ENCODE assay signal across 8 cellular contexts in genomic region chr2:148645135-148645924, GRCh38. TPM values are rescaled to one million over a fixed set of nuclear protein-coding genes. Genes with fewer than 3 reads are reported as not detected.
DNase-seq lines count a peak whose midpoint lies in the region; ATAC-seq and TF ChIP-seq lines count a peak whose summit lies in the region.

No MANE protein-coding gene starts in this region.

- peak overlapping the region; percentile 88 to 99 (median 96) for H3K27ac Mint-ChIP-seq in CD8-positive, alpha-beta memory T cell

- H3K4me3 ChIP-seq in CD8-positive, alpha-beta memory T cell (ENCODE audit: low read length): peak overlapping the region; percentile 85
- peak overlapping the region; percentile 96 for H3K4me3 ChIP-seq in lung

- 0 to 1% methylated on average over 64 to 80 of the region's 80 CpGs for whole genome bisulfite sequencing in lung, 2 donors

- no peaks in the 10 kb centered on the region for H3K36me3 ChIP-seq in CD8-positive, alpha-beta memory T cell (ENCODE audit: insufficient read depth, low read length)
- H3K36me3 ChIP-seq in lung (ENCODE audit: control insufficient read depth in 2 of 2, insufficient read depth in 2 of 2, low read length in 2 of 2): no peaks in the 10 kb centered on the region

- peak; percentile 90 to 95 (median 93) for DNase-seq in CD8-positive, alpha-beta memory T cell
- DNase-seq in HT-29 (ENCODE audit: low spot score) (peak; percentile 95), NK-92 (lab: John Stamatoyannopoulos, UW; ENCODE audit: unreplicated experiment) (peak; percentile 57), lung (ENCODE audit: low spot score) (peak; percentile 95)
- DNase-seq in activated CD8-positive, alpha-beta memory T cell treated with anti-CD3 and anti-CD28 coated beads for 24 hours: peak; percentile 99
- DNase-seq in effector CD4-positive, alpha-beta T cell: peak; percentile 92
- DNase-seq in stimulated activated CD4-positive, alpha-beta T cell treated with anti-CD3 and anti-CD28 coated beads, TNF-alpha, amount 100 ng/mL, for 24 hours (ENCODE audit: low read depth in 3 of 3): peak; percentile 90 to 91 (median 90)

- ATAC-seq in GM21360 (IDR thresholded peaks at IDR 0.05; ENCODE audit: unreplicated experiment): peak; percentile 47
- ATAC-seq in lung (ENCODE audit: insufficient read depth, low FRiP score): peak; percentile 88

- H3K9me3 ChIP-seq in CD8-positive, alpha-beta memory T cell (ENCODE audit: low read length): no peaks in the 10 kb centered on the region
- no peaks in the 10 kb centered on the region for H3K9me3 ChIP-seq in lung (ENCODE audit: control insufficient read depth in 2 of 2, insufficient read depth in 1 of 2, low read length in 1 of 2)

- POLR2A ChIA-PET in CD8-positive, alpha-beta memory T cell (lab: Charles Lee): interaction anchor here (0.6 to 2.2 kb wide), 17 partner anchors 9 to 625 kb away, joined by 3 to 36 read pairs (median 6); partner anchors contain the start of genes KIF5C, MBD5 and ORC4

- no peaks in the 10 kb centered on the region for H3K27me3 ChIP-seq in CD8-positive, alpha-beta memory T cell (ENCODE audit: insufficient read depth, low read length, poor library complexity, severe bottlenecking)
- H3K27me3 ChIP-seq in lung (ENCODE audit: control insufficient read depth, insufficient read depth): no peaks in the 10 kb centered on the region

- H3K9me3 Mint-ChIP-seq in CD8-positive, alpha-beta memory T cell: no peaks in the 10 kb centered on the region

- H3K27me3 Mint-ChIP-seq in CD8-positive, alpha-beta memory T cell: peaks cover 8 to 14% of the 10 kb centered on the region in 2 donors

- peaks cover 0 to 19% (median 2%) of the 10 kb centered on the region in 3 donors for H3K36me3 Mint-ChIP-seq in CD8-positive, alpha-beta memory T cell

- CTCF ChIA-PET in CD8-positive, alpha-beta memory T cell (lab: Charles Lee): interaction anchor here (0.6 to 3.3 kb wide), 6 partner anchors 11 to 625 kb away, joined by 3 to 10 read pairs (median 3); partner anchors contain the start of genes MBD5 and ORC4

- H3K4me3 Mint-ChIP-seq in CD8-positive, alpha-beta memory T cell: peak overlapping the region; percentile 87 to 99 (median 94)

- H3K4me1 ChIP-seq in CD8-positive, alpha-beta memory T cell (ENCODE audit: insufficient read depth, low read length): peaks cover 48% of the 10 kb centered on the region
- H3K4me1 ChIP-seq in lung (ENCODE audit: control insufficient read depth in 2 of 2, insufficient read depth in 2 of 2, low read length in 2 of 2): peaks cover 1 to 18% of the 10 kb centered on the region in 2 donors

- peak; percentile 15 for TF ChIP-seq CTCF in lung (IDR thresholded peaks at IDR 0.05; ENCODE audit: control extremely low read depth, extremely low read depth)

- peak overlapping the region; percentile 86 for H3K27ac ChIP-seq in CD8-positive, alpha-beta memory T cell (ENCODE audit: low read depth, low read length)
- peak overlapping the region; percentile 88 to 100 for H3K27ac ChIP-seq in lung (ENCODE audit: low read depth in 1 of 2, low read length in 1 of 2)

- peaks cover 40 to 53% (median 53%) of the 10 kb centered on the region in 3 donors for H3K4me1 Mint-ChIP-seq in CD8-positive, alpha-beta memory T cell

RNA-seq across cellular contexts. Expression of gene EPC2, which starts 0.8 kb away (rescaled TPM):
- 10 to 100 TPM; 29.6 to 29.7 TPM for total RNA-seq in CD8-positive, alpha-beta memory T cell
- 2.2 TPM for polyA plus RNA-seq in CD8-positive, alpha-beta memory T cell
- 9.0 and 12.0 TPM in 2 replicates for total RNA-seq in HT-29 (2014; rRNA removed; shearing (Covaris generic))
- total RNA-seq in lung: 10 to 100 TPM; 29.6 to 65.3 TPM
- 10 to 100 TPM in 1 of 2 donors, 1 to 10 TPM in 1; 7.0 to 11.9 TPM for polyA plus RNA-seq in lung

Comparison
In these comparisons a context has a peak if more than half of its experiments do, and no peak if none do; other contexts are left out.
1. Peak in every context shown above with its lines: DNase-seq, ATAC-seq, H3K4me3 ChIP-seq and H3K27ac ChIP-seq.